ENCODE assay signal across 22 cellular contexts in genomic region chr16:70374213-70374612, GRCh38. TPM values are rescaled to one million over a fixed set of nuclear protein-coding genes. Genes with fewer than 3 reads are reported as not detected.
DNase-seq lines count a peak whose midpoint lies in the region; ATAC-seq, FAIRE-seq and TF ChIP-seq lines count a peak whose summit lies in the region.
"Had no signal": no experiment of that assay in that cellular context is flagged by ENCODE, and none has a peak within 500 bp of the region (broad histone marks: within the 10 kb centered on the region; RNA-seq: fewer than 3 reads in every experiment).

No MANE protein-coding gene starts in this region.

- in situ Hi-C loops in K562 (cut with MboI) = no loop called here

- intact Hi-C loops in activated naive CD4-positive, alpha-beta T cell treated with anti-CD3 and anti-CD28 coated beads for 36 hours (cut with micrococcal nuclease) = no loop called here
- intact Hi-C loops in K562 (cut with micrococcal nuclease) = loop anchor here (10.0 kb wide), 1 partner anchor 401 kb away; no protein-coding TSS in a partner anchor

- H3K36me3 ChIP-seq in HEK293 (ENCODE audit: control insufficient read depth in 2 of 2, insufficient read depth in 1 of 2, low read length in 2 of 2) (peaks cover 49 to 71% of the 10 kb centered on the region in 2 experiments), K562 (ENCODE audit: control insufficient read depth, insufficient read depth, low read length) (peaks cover 78% of the 10 kb centered on the region)

- ATAC-seq in activated naive CD4-positive, alpha-beta T cell treated with anti-CD3 and anti-CD28 coated beads, Interleukin-2, amount 50 U/mL, for 72 hours = no peak
- no peak for ATAC-seq in K562

- no peaks in the 10 kb centered on the region for H3K4me1 ChIP-seq in HEK293 (ENCODE audit: control insufficient read depth, insufficient read depth, low read length)
- no peaks in the 10 kb centered on the region for H3K4me1 ChIP-seq in K562 (replicated peaks in 1 of 2; ENCODE audit: control insufficient read depth in 2 of 2, insufficient read depth in 2 of 2, low read length in 2 of 2)

- H3K9me3 ChIP-seq in HEK293 (ENCODE audit: control insufficient read depth, insufficient read depth, low read depth, low read length) = no peaks in the 10 kb centered on the region
- no peaks in the 10 kb centered on the region for H3K9me3 ChIP-seq in K562 (replicated peaks; ENCODE audit: control insufficient read depth, insufficient read depth, low read depth, low read length)

- H2AFZ ChIP-seq in K562 (ENCODE audit: low read depth, low read length) = no peak overlapping the region

- WGBS in K562 (ENCODE audit: insufficient coverage, low coverage, missing lambda C conversion rate) = 92% methylated on average over 8 of the region's 8 CpGs

- H3K4me2 ChIP-seq in K562 (ENCODE audit: insufficient read depth, low read length) = no peak overlapping the region

- H3K27me3 Mint-ChIP-seq in activated naive CD4-positive, alpha-beta T cell treated with anti-CD3 and anti-CD28 coated beads for 36 hours (ENCODE audit: low read depth) = no peaks in the 10 kb centered on the region
- H3K27me3 Mint-ChIP-seq in progenitor cell of endocrine pancreas = no peaks in the 10 kb centered on the region

- H3K27me3 ChIP-seq in K562 (ENCODE audit: control insufficient read depth in 2 of 2, insufficient read depth in 2 of 2, low read length in 2 of 2) = no peaks in the 10 kb centered on the region

- no peaks in the 10 kb centered on the region for H3K9me1 ChIP-seq in K562 (ENCODE audit: control insufficient read depth, insufficient read depth, low read length)

- TF ChIP-seq RAD21 in K562 (CRISPR knock-in tag; conservative IDR thresholded peaks at IDR 0.05 in 1 of 2, IDR thresholded peaks at IDR 0.05 in 1 of 2) = no peak

- peak overlapping the region; percentile 57 for H3K27ac Mint-ChIP-seq in activated naive CD4-positive, alpha-beta T cell treated with anti-CD3 and anti-CD28 coated beads for 36 hours
- peak overlapping the region in 1 of 2 donors; percentile 29 for H3K27ac Mint-ChIP-seq in activated naive CD4-positive, alpha-beta T cell treated with anti-CD3 and anti-CD28 coated beads, Interleukin-2, amount 50 U/mL, for 72 hours
- H3K27ac Mint-ChIP-seq in progenitor cell of endocrine pancreas = peak overlapping the region; percentile 77

- DNase-seq in activated naive CD4-positive, alpha-beta T cell treated with anti-CD3 and anti-CD28 coated beads for 36 hours = no peak
- DNase-seq in activated naive CD4-positive, alpha-beta T cell treated with anti-CD3 and anti-CD28 coated beads, Interleukin-2, amount 50 U/mL, for 72 hours (ENCODE audit: low spot score in 2 of 2) = no peak
- no peak for DNase-seq in K562 (ENCODE audit: extremely low read depth in 1 of 4, low spot score in 3 of 4)
- DNase-seq in progenitor cell of endocrine pancreas (ENCODE audit: low spot score, unreplicated experiment) = no peak
- no peak for DNase-seq in NAMALWA (ENCODE audit: low spot score)
- no peak for DNase-seq in SKM-1 (lab: John Stamatoyannopoulos, UW; ENCODE audit: unreplicated experiment)
- DNase-seq in hypothalamus (lab: John Stamatoyannopoulos, UW) = no peak
- DNase-seq: ACHN, C1 segment of cervical spinal cord, DMS79, H7, IMR-90, Karpas-422, NCI-H1048, NCI-H1436, NCI-H1930, NCI-H226, NCI-H524, NCI-H82, SHP77 had no signal

- no peak for FAIRE-seq in K562 (lab: Jason Lieb, UNC)

- no peak overlapping the region for H3K9ac ChIP-seq in K562 (ENCODE audit: insufficient read depth in 1 of 2, low read depth in 2 of 2, low read length in 2 of 2)

- no peak overlapping the region for H3K27ac ChIP-seq in HEK293 (ENCODE audit: extremely low read depth, low read depth, low read length)
- no peak overlapping the region for H3K27ac ChIP-seq in K562 (ENCODE audit: extremely low read depth, low read depth, low read length)
- H3K27ac ChIP-seq: HL-60 had no signal

- H3K36me3 Mint-ChIP-seq in activated naive CD4-positive, alpha-beta T cell treated with anti-CD3 and anti-CD28 coated beads for 36 hours (ENCODE audit: low read depth) = peaks cover 41% of the 10 kb centered on the region
- peaks cover 9 to 23% of the 10 kb centered on the region in 2 donors for H3K36me3 Mint-ChIP-seq in activated naive CD4-positive, alpha-beta T cell treated with anti-CD3 and anti-CD28 coated beads, Interleukin-2, amount 50 U/mL, for 72 hours
- H3K36me3 Mint-ChIP-seq in progenitor cell of endocrine pancreas (ENCODE audit: insufficient read depth) = peaks cover 35% of the 10 kb centered on the region

- H3K4me3 Mint-ChIP-seq in activated naive CD4-positive, alpha-beta T cell treated with anti-CD3 and anti-CD28 coated beads for 36 hours = no peak overlapping the region
- no peak overlapping the region for H3K4me3 Mint-ChIP-seq in progenitor cell of endocrine pancreas (ENCODE audit: low read depth)

- H4K20me1 ChIP-seq in K562 (replicated peaks; ENCODE audit: control insufficient read depth, insufficient read depth, low read length) = no peaks in the 10 kb centered on the region

- H3K4me3 ChIP-seq in HEK293 (ENCODE audit: low read depth, low read length) (no peak overlapping the region), K562 (no peak overlapping the region)

- TF ChIP-seq CTCF in HEK293 (tag by site-specific recombination; IDR thresholded peaks at IDR 0.05) (no peak), K562 (IDR thresholded peaks at IDR 0.05 in 2 of 3, conservative IDR thresholded peaks at IDR 0.05 in 1 of 3; ENCODE audit: insufficient read depth in 2 of 3, low read depth in 1 of 3, low read length in 3 of 3) (no peak), progenitor cell of endocrine pancreas (IDR thresholded peaks at IDR 0.05; ENCODE audit: unreplicated experiment) (no peak)

- POLR2A ChIA-PET in HEK293 (lab: Yijun Ruan, JAX) = interaction anchor here (0.6 to 1.0 kb wide), 2 partner anchors 137 to 151 kb away, joined by 3 to 4 read pairs; no protein-coding TSS in a partner anchor
- POLR2A ChIA-PET in K562 (lab: Yijun Ruan, JAX) = interaction anchor here (0.8 to 2.6 kb wide), 5 partner anchors 9 to 28 kb away, joined by 3 to 10 read pairs (median 3); no protein-coding TSS in a partner anchor

- CTCF ChIA-PET in activated naive CD4-positive, alpha-beta T cell treated with anti-CD3 and anti-CD28 coated beads for 36 hours (lab: Charles Lee) = interaction anchor here (0.7 to 0.8 kb wide), 2 partner anchors 16 to 172 kb away, joined by 3 to 4 read pairs; no protein-coding TSS in a partner anchor
- CTCF ChIA-PET in HEK293 (lab: Yijun Ruan, JAX) = interaction anchor here (0.7 to 0.9 kb wide), 3 partner anchors 78 to 1963 kb away, joined by 3 to 4 read pairs (median 3); no protein-coding TSS in a partner anchor
- CTCF ChIA-PET in K562 (lab: Yijun Ruan, JAX; ENCODE audit: low intra/inter-chr PET ratio) = interaction anchor here (0.5 kb wide), 1 partner anchor 115 kb away, joined by 3 read pairs; no protein-coding TSS in a partner anchor

- no peaks in the 10 kb centered on the region for H3K79me2 ChIP-seq in K562 (ENCODE audit: control insufficient read depth, insufficient read depth, low read length)

- no peaks in the 10 kb centered on the region for H3K9me3 Mint-ChIP-seq in activated naive CD4-positive, alpha-beta T cell treated with anti-CD3 and anti-CD28 coated beads for 36 hours
- no peaks in the 10 kb centered on the region for H3K9me3 Mint-ChIP-seq in activated naive CD4-positive, alpha-beta T cell treated with anti-CD3 and anti-CD28 coated beads, Interleukin-2, amount 50 U/mL, for 72 hours
- no peaks in the 10 kb centered on the region for H3K9me3 Mint-ChIP-seq in progenitor cell of endocrine pancreas (ENCODE audit: low read depth)

- BruUV-seq in K562 (replicated peaks; lab: Mats Ljungman, UMichigan) = no TSS peak

- TF ChIP-seq POLR2A in K562 (conservative IDR thresholded peaks at IDR 0.05) = peak; percentile 35

- TF ChIP-seq EP300 in K562 (IDR thresholded peaks at IDR 0.05; ENCODE audit: low read length) = no peak

- peaks cover 7% of the 10 kb centered on the region for H3K4me1 Mint-ChIP-seq in activated naive CD4-positive, alpha-beta T cell treated with anti-CD3 and anti-CD28 coated beads for 36 hours (ENCODE audit: low read depth)
- no peaks in the 10 kb centered on the region for H3K4me1 Mint-ChIP-seq in progenitor cell of endocrine pancreas (ENCODE audit: low read depth)

TF ChIP-seq in HEK293, 187 proteins besides CTCF, POLR2A, EP300 and RAD21 (continues in another document):
- TF ChIP-seq ZBTB20 (tag by site-specific recombination; IDR thresholded peaks at IDR 0.05) = no peak
- peak; percentile 92 for TF ChIP-seq ZNF121 (tag by site-specific recombination; IDR thresholded peaks at IDR 0.05)
- no peak for TF ChIP-seq ZNF174 (tag by site-specific recombination; IDR thresholded peaks at IDR 0.05)
- TF ChIP-seq MYNN (tag by site-specific recombination; IDR thresholded peaks at IDR 0.05; ENCODE audit: borderline replicate concordance) = no peak

TF ChIP-seq in K562, 482 proteins besides CTCF, POLR2A, EP300 and RAD21 (continues in another document):
- TF ChIP-seq CCNT2 (IDR thresholded peaks at IDR 0.05; ENCODE audit: borderline replicate concordance, extremely low read depth, insufficient read length, low read depth, low read length) (no peak), ZNF121 (CRISPR knock-in tag; conservative IDR thresholded peaks at IDR 0.05) (peak; percentile 91), POLR2AphosphoS2 (IDR thresholded peaks at IDR 0.05; ENCODE audit: low read length) (peak; percentile 77; the same call in 1 of the 2 replicates), CBFB (CRISPR knock-in tag; IDR thresholded peaks at IDR 0.05) (no peak)

RNA-seq across cellular contexts. Expression of gene DDX19A, which starts 27.5 kb away (rescaled TPM):
- total RNA-seq in activated naive CD4-positive, alpha-beta T cell treated with anti-CD3 and anti-CD28 coated beads for 36 hours = 10 to 100 TPM; 43.4 to 46.0 TPM
- total RNA-seq in activated naive CD4-positive, alpha-beta T cell treated with anti-CD3 and anti-CD28 coated beads, Interleukin-2, amount 50 U/mL, for 72 hours = 10 to 100 TPM; 41.7 to 55.2 TPM
- 122 and 174 TPM in 2 replicates for total RNA-seq in K562 (2011; cell fraction: chromatin; rRNA removed; ENCODE audit: low replicate concordance)
- total RNA-seq in K562 (2011; cell fraction: nucleolus; rRNA removed) = 95.5 and 98.1 TPM in 2 replicates
- 92.9 and 93.8 TPM in 2 replicates for total RNA-seq in K562 (2011; cell fraction: nucleoplasm; rRNA removed)
- total RNA-seq in K562 (2014; rRNA removed) (65.6 and 77.8 TPM in 2 replicates), K562 (2014; rRNA removed; fragmentation: Illumina TruSeq; extraction: Trizol) (59.9 and 60.2 TPM in 2 replicates), K562 (2015; rRNA removed; fragmentation: Illumina TruSeq; extraction: Trizol) (65.4 and 68.5 TPM in 2 replicates), K562 (2021) (50.1 and 55.2 TPM in 2 replicates), progenitor cell of endocrine pancreas (46.7 and 49.6 TPM in 2 replicates)
- polyA plus RNA-seq in K562 (2011; rRNA removed) (49.3 and 71.7 TPM in 2 replicates), K562 (2014; fragmentation: Illumina TruSeq; extraction: Trizol) (82.2 and 95.9 TPM in 2 replicates), K562 (2014; fragmentation: Nextera tagmentation; extraction: Ambion mirVana) (10 to 100 TPM; 27.3 to 57.9 TPM), K562 (2014; rRNA removed) (66.4 and 74.9 TPM in 2 replicates)
- 39.4 and 43.8 TPM in 2 replicates for polyA plus RNA-seq in K562 (2011; cell fraction: cytosol; rRNA removed)
- polyA plus RNA-seq in K562 (2011; cell fraction: nucleus; rRNA removed) = 25.8 and 28.7 TPM in 2 replicates
- 31.1 and 46.3 TPM in 2 replicates for polyA plus RNA-seq in K562 (2012)
- 57.5 and 74.1 TPM in 2 replicates for polyA minus RNA-seq in K562 (2011; rRNA and poly(A)+ RNA removed)
- 45.6 and 49.6 TPM in 2 replicates for polyA minus RNA-seq in K562 (2011; cell fraction: cytosol; rRNA and poly(A)+ RNA removed)
- polyA minus RNA-seq in K562 (2011; cell fraction: nucleus; rRNA and poly(A)+ RNA removed) = 29.6 and 42.8 TPM in 2 replicates
